In the genomic region with DNA sequence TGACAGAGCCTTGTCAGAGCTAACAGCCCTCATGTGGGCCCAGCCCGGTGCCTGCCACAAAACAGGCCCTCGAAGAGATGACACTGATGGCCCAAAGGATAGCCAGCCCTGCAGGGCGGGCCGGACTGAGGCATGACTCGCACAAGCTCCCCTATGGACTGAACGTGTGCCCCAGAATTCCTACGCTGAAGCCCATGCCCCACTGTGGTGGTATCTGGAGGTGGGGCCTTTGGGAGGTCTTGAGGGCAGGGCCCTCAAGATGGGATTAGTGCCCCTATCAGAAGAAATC, we compare ENCODE assay signal across 21 cellular contexts. TPM values are rescaled to one million over a fixed set of nuclear protein-coding genes. Genes with fewer than 3 reads are reported as not detected.
DNase-seq lines count a peak whose midpoint lies in the region; ATAC-seq and TF ChIP-seq lines count a peak whose summit lies in the region.
"Had no signal": no experiment of that assay in that cellular context is flagged by ENCODE, and none has a peak within 500 bp of the region (broad histone marks: within the 10 kb centered on the region; RNA-seq: fewer than 3 reads in every experiment).

No MANE protein-coding gene starts in this region.

- TF ChIP-seq CTCF in WERI-Rb-1 (IDR thresholded peaks at IDR 0.05; ENCODE audit: low read depth, low read length) (no peak), Caco-2 (IDR thresholded peaks at IDR 0.05; ENCODE audit: insufficient read depth in 1 of 2, low read depth in 1 of 2, low read length in 1 of 2, severe bottlenecking in 1 of 2, unreplicated experiment in 1 of 2) (no peak)

- BruUV-seq in Caco-2 (replicated peaks; lab: Mats Ljungman, UMichigan): no TSS peak

- H3K4me3 ChIP-seq in WERI-Rb-1 (ENCODE audit: low read depth, low read length) (no peak overlapping the region), right cardiac atrium (ENCODE audit: low read length) (no peak overlapping the region), Caco-2 (ENCODE audit: low read depth, low read length) (no peak overlapping the region)
- H3K4me3 ChIP-seq: BLaER1, PC-9 had no signal

- CTCF ChIA-PET in Caco-2 (lab: Charles Lee): no interaction called here

- H3K36me3 ChIP-seq in WERI-Rb-1 (peaks cover 29% of the 10 kb centered on the region), Caco-2 (ENCODE audit: control insufficient read depth, insufficient read depth, low read length) (no peaks in the 10 kb centered on the region; the same call in 1 of the 2 replicates)

- no peaks in the 10 kb centered on the region for H3K9me3 ChIP-seq in WERI-Rb-1 (ENCODE audit: severe bottlenecking)
- H3K9me3 ChIP-seq in right cardiac atrium (ENCODE audit: control insufficient read depth, low read length): no peaks in the 10 kb centered on the region
- H3K9me3 ChIP-seq in Caco-2: no peaks in the 10 kb centered on the region
- H3K9me3 ChIP-seq: BLaER1, SK-N-SH had no signal

- no peak overlapping the region for H3K4me3 Mint-ChIP-seq in Caco-2 (ENCODE audit: unreplicated experiment)
- no peak overlapping the region for H3K4me3 Mint-ChIP-seq in activated T-cell treated with anti-CD3 and anti-CD28 coated beads, Interleukin-2, amount 50 U/mL, for 24 hours
- H3K4me3 Mint-ChIP-seq: CD8-positive, alpha-beta memory T cell had no signal

- H3K27me3 ChIP-seq in WERI-Rb-1 (ENCODE audit: insufficient read depth, low read depth, severe bottlenecking) (no peaks in the 10 kb centered on the region), right cardiac atrium (ENCODE audit: control insufficient read depth, insufficient read depth) (no peaks in the 10 kb centered on the region), Caco-2 (replicated peaks; ENCODE audit: control insufficient read depth, insufficient read depth, low read length) (no peaks in the 10 kb centered on the region)
- H3K27me3 ChIP-seq: BLaER1 had no signal

- H3K27ac ChIP-seq in WERI-Rb-1 (peak overlapping the region; percentile 83), right cardiac atrium (ENCODE audit: low read length) (no peak overlapping the region), substantia nigra (ENCODE audit: low read depth, low read length, poor library complexity, severe bottlenecking) (peak overlapping the region; percentile 94)
- H3K27ac ChIP-seq: BLaER1, KMS-11, PC-9 had no signal

- ATAC-seq in Right ventricle myocardium superior (ENCODE audit: poor library complexity): no peak
- ATAC-seq in left cardiac atrium: no peak
- no peak for ATAC-seq in right cardiac atrium

- H3K4me1 Mint-ChIP-seq in Caco-2 (ENCODE audit: low read depth, unreplicated experiment): no peaks in the 10 kb centered on the region
- H3K4me1 Mint-ChIP-seq in activated T-cell treated with anti-CD3 and anti-CD28 coated beads, Interleukin-2, amount 50 U/mL, for 24 hours (ENCODE audit: low read depth): peaks cover 3% of the 10 kb centered on the region

- intact Hi-C loops in Right ventricle myocardium superior (cut with DNase I) (no loop called here), left cardiac atrium (cut with DNase I) (no loop called here), right cardiac atrium (cut with DNase I) (loop anchor here in 1 of 4 donors (10.0 kb wide), 1 partner anchor 153 kb away; a partner anchor contains a TSS), Caco-2 (cut with micrococcal nuclease; ENCODE audit: unreplicated experiment) (loop anchor here (10.0 kb wide), 1 partner anchor 73 kb away; no protein-coding TSS in a partner anchor)

- H3K27me3 Mint-ChIP-seq in Caco-2 (ENCODE audit: insufficient read depth, unreplicated experiment): no peaks in the 10 kb centered on the region
- no peaks in the 10 kb centered on the region for H3K27me3 Mint-ChIP-seq in activated T-cell treated with anti-CD3 and anti-CD28 coated beads, Interleukin-2, amount 50 U/mL, for 24 hours
- H3K27me3 Mint-ChIP-seq: CD8-positive, alpha-beta memory T cell had no signal

- H3K9me3 Mint-ChIP-seq in Caco-2 (ENCODE audit: unreplicated experiment): no peaks in the 10 kb centered on the region
- no peaks in the 10 kb centered on the region for H3K9me3 Mint-ChIP-seq in activated T-cell treated with anti-CD3 and anti-CD28 coated beads, Interleukin-2, amount 50 U/mL, for 24 hours
- H3K9me3 Mint-ChIP-seq: CD8-positive, alpha-beta memory T cell had no signal

- WGBS in right cardiac atrium: 94% methylated on average over 7 of the region's 7 CpGs

- peaks cover 7% of the 10 kb centered on the region for H3K36me3 Mint-ChIP-seq in Caco-2 (ENCODE audit: insufficient read depth, unreplicated experiment)
- H3K36me3 Mint-ChIP-seq in activated T-cell treated with anti-CD3 and anti-CD28 coated beads, Interleukin-2, amount 50 U/mL, for 24 hours (ENCODE audit: low read depth): peaks cover 36% of the 10 kb centered on the region

- no peak overlapping the region for H3K27ac Mint-ChIP-seq in Caco-2 (ENCODE audit: unreplicated experiment)
- no peak overlapping the region for H3K27ac Mint-ChIP-seq in activated T-cell treated with anti-CD3 and anti-CD28 coated beads, Interleukin-2, amount 50 U/mL, for 24 hours

- H3K4me1 ChIP-seq in right cardiac atrium (ENCODE audit: control insufficient read depth, insufficient read depth, low read length): peaks cover 3% of the 10 kb centered on the region
- H3K4me1 ChIP-seq in Caco-2: no peaks in the 10 kb centered on the region

- DNase-seq in Right ventricle myocardium superior: peak; percentile 19
- DNase-seq in left cardiac atrium: no peak
- no peak for DNase-seq in WERI-Rb-1
- peak in 2 of 3 donors; percentile 12 to 25 for DNase-seq in right cardiac atrium
- DNase-seq in substantia nigra (lab: John Stamatoyannopoulos, UW): no peak
- DNase-seq in Caco-2: no peak
- DNase-seq in activated T-cell treated with anti-CD3 and anti-CD28 coated beads, Interleukin-2, amount 50 U/mL, for 24 hours: no peak
- no peak for DNase-seq in NK-92 (lab: John Stamatoyannopoulos, UW; ENCODE audit: unreplicated experiment)
- DNase-seq: DMS79, GOT3, MV-4-11, NCI-H1417 treated with DMSO at 0.1 percent for 48 hours, NCI-H1930, NCI-H526, SK-N-SH had no signal

- POLR2A ChIA-PET in Caco-2 (lab: Charles Lee): no interaction called here

RNA-seq across cellular contexts. Expression of a gene that starts 38.6 kb away (rescaled TPM):
- total RNA-seq in Right ventricle myocardium superior (not detected), left cardiac atrium (not detected), right cardiac atrium (not detected), Caco-2 (2022) (not detected in 2 replicates)
- polyA plus RNA-seq in right cardiac atrium: 0.16 TPM
- total RNA-seq: A172; CD8-positive, alpha-beta memory T cell; HT-29; PC-9 had no signal
- polyA plus RNA-seq: CD8-positive, alpha-beta memory T cell had no signal

Comparison
In these comparisons a context has a peak if more than half of its experiments do, and no peak if none do; other contexts are left out.
1. DNase-seq: peak in Right ventricle myocardium superior (single experiment) and right cardiac atrium (2 of 3); none in left cardiac atrium (single experiment), WERI-Rb-1 (single experiment), substantia nigra (0 of 49), Caco-2 (0 of 2), activated T-cell treated with anti-CD3 and anti-CD28 coated beads, Interleukin-2, amount 50 U/mL, for 24 hours (single experiment) and NK-92 (single experiment).